Comparison of ENCODE assay signal across 8 cellular contexts in genomic region chr21:25733859-25734653, GRCh38. TPM values are rescaled to one million over a fixed set of nuclear protein-coding genes. Genes with fewer than 3 reads are reported as not detected.
A peak's percentile ranks its signal among the peaks of the same experiment; 100 is the strongest.
DNase-seq lines count a peak whose midpoint lies in the region; ATAC-seq and TF ChIP-seq lines count a peak whose summit lies in the region.

No MANE protein-coding gene starts in this region.

- H3K4me1 ChIP-seq in Panc1 (ENCODE audit: control insufficient read depth, insufficient read depth, low read length) (peaks cover 9% of the 10 kb centered on the region; the same call in 1 of the 2 replicates), body of pancreas (peaks cover 40% of the 10 kb centered on the region), spleen (peaks cover 26 to 80% (median 53%) of the 10 kb centered on the region in 6 donors)

- peak; percentile 5 for ATAC-seq in GM18502 (IDR thresholded peaks at IDR 0.05; ENCODE audit: poor library complexity, unreplicated experiment)
- ATAC-seq in HG03064 (IDR thresholded peaks at IDR 0.05; ENCODE audit: low read depth, unreplicated experiment), result peak; percentile 6
- ATAC-seq in Panc1, result no peak
- no peak for ATAC-seq in body of pancreas

- H3K4me3 ChIP-seq in AG04449 (ENCODE audit: low read depth, low read length) (peak overlapping the region; percentile 97), Panc1 (ENCODE audit: low read depth in 2 of 2, low read length in 2 of 2) (peak overlapping the region; percentile 63 to 89), body of pancreas (peak overlapping the region; percentile 89 to 97), iPS-18c (ENCODE audit: insufficient read depth, low read depth, low read length) (peak overlapping the region; percentile 98), spleen (peak overlapping the region; percentile 79 to 94 (median 89))

- in situ Hi-C loops in Panc1 (cut with HindIII; ENCODE audit: low pct_unique_long_range_greater_than_20kb, low sequenced_read_pairs), result no loop called here

- H3K36me3 ChIP-seq in Panc1 (ENCODE audit: control insufficient read depth, insufficient read depth, low read length), result peaks cover 5% of the 10 kb centered on the region
- peaks cover 0 to 2% of the 10 kb centered on the region in 2 donors for H3K36me3 ChIP-seq in body of pancreas (replicated peaks in 1 of 2; ENCODE audit: insufficient read depth in 1 of 2, low read depth in 2 of 2)
- H3K36me3 ChIP-seq in spleen, result peaks cover 0 to 18% (median 9%) of the 10 kb centered on the region in 6 donors

- TF ChIP-seq POLR2A in body of pancreas (IDR thresholded peaks at IDR 0.05) (no peak), spleen (IDR thresholded peaks at IDR 0.05) (no peak)

- H3K27ac ChIP-seq in Panc1 (ENCODE audit: low read length) (peak overlapping the region; percentile 98), body of pancreas (peak overlapping the region; percentile 95 to 99 (median 98)), spleen (peak overlapping the region; percentile 86 to 99 (median 99))

- DNase-seq in AG04449 (ENCODE audit: low read depth, low spot score) (no peak), Panc1 (ENCODE audit: low read depth, low spot score) (peak; percentile 7), body of pancreas (peak in 1 of 4 donors; percentile 16), spleen (peak; percentile 94), germinal center (ENCODE audit: low spot score) (no peak)

- TF ChIP-seq CTCF in AG04449 (IDR thresholded peaks at IDR 0.05; ENCODE audit: insufficient read depth, low read length, missing control alignments), result no peak
- TF ChIP-seq CTCF in Panc1 (IDR thresholded peaks at IDR 0.05), result no peak
- TF ChIP-seq CTCF in body of pancreas (IDR thresholded peaks at IDR 0.05), result no peak
- TF ChIP-seq CTCF in spleen (IDR thresholded peaks at IDR 0.05 in 8 of 11, conservative IDR thresholded peaks at IDR 0.05 in 3 of 11), result peak in 1 of 11 experiments; percentile 8

- POLR2A ChIA-PET in AG04449 (lab: Yijun Ruan, JAX), result interaction anchor here (0.9 kb wide), 1 partner anchor 34 kb away, joined by 4 read pairs; no protein-coding TSS in a partner anchor
- POLR2A ChIA-PET in Panc1 (lab: Charles Lee), result no interaction called here

- WGBS in body of pancreas, 2 donors, result 1 to 2% methylated on average over 30 of the region's 30 CpGs
- WGBS in spleen, 5 donors, result 5 to 10% (median 6%) methylated on average over 21 to 30 of the region's 30 CpGs

- intact Hi-C loops in Panc1 (cut with micrococcal nuclease; ENCODE audit: unreplicated experiment) (no loop called here), body of pancreas (cut with DNase I) (no loop called here), spleen (cut with DNase I; ENCODE audit: low total_unique reads) (no loop called here)

- BruUV-seq in Panc1 (replicated peaks; lab: Mats Ljungman, UMichigan), result no TSS peak

- no peaks in the 10 kb centered on the region for H3K27me3 ChIP-seq in Panc1 (ENCODE audit: control insufficient read depth, insufficient read depth, low read length)
- no peaks in the 10 kb centered on the region for H3K27me3 ChIP-seq in body of pancreas
- H3K27me3 ChIP-seq in spleen (replicated peaks in 1 of 7), result no peaks in the 10 kb centered on the region

- no peaks in the 10 kb centered on the region for H3K9me3 ChIP-seq in Panc1 (ENCODE audit: control insufficient read depth, insufficient read depth, low read depth, low read length)
- H3K9me3 ChIP-seq in body of pancreas, result no peaks in the 10 kb centered on the region
- no peaks in the 10 kb centered on the region for H3K9me3 ChIP-seq in iPS-18c (ENCODE audit: control insufficient read depth, insufficient read depth, low read length)
- H3K9me3 ChIP-seq in spleen, result no peaks in the 10 kb centered on the region

- CTCF ChIA-PET in AG04449 (lab: Yijun Ruan, JAX) (interaction anchor here (1.0 to 2.3 kb wide), 4 partner anchors 13 to 127 kb away, joined by 3 to 18 read pairs (median 4); no protein-coding TSS in a partner anchor), Panc1 (lab: Charles Lee) (no interaction called here)

RNA-seq across cellular contexts. Expression of gene ATP5PF, which starts 0.6 kb away (rescaled TPM):
- 103 TPM for total RNA-seq in Panc1 (2021; ENCODE audit: unreplicated experiment)
- 97.5 TPM for polyA plus RNA-seq in Panc1 (2012; ENCODE audit: insufficient read length)
- 10 to 100 TPM; 20.4 to 37.6 TPM for total RNA-seq in body of pancreas
- 10 to 100 TPM; 53.1 to 89.2 (median 61.4) TPM for total RNA-seq in spleen
- 100 to 1,000 TPM; 160 to 252 (median 252) TPM for polyA plus RNA-seq in spleen

RNA-seq across cellular contexts. Expression of gene GABPA, which starts 0.7 kb away (rescaled TPM):
- total RNA-seq in Panc1 (2021; ENCODE audit: unreplicated experiment) (17.6 TPM), body of pancreas (10 to 100 TPM in 1 of 2 donors, 1 to 10 TPM in 1; 8.9 to 11.2 TPM), spleen (10 to 100 TPM; 31.7 to 42.0 (median 33.2) TPM)
- 7.1 TPM for polyA plus RNA-seq in Panc1 (2012; ENCODE audit: insufficient read length)
- 10 to 100 TPM; 11.7 to 15.6 (median 14.5) TPM for polyA plus RNA-seq in spleen

Comparison
In these comparisons a context has a peak if more than half of its experiments do, and no peak if none do; other contexts are left out.
1. DNase-seq: peak in Panc1 (single experiment) and spleen (single experiment); none in AG04449 (single experiment) and germinal center (single experiment).
2. ATAC-seq: peak in GM18502 (single experiment) and HG03064 (single experiment); none in Panc1 (single experiment) and body of pancreas (single experiment).
3. Peak in every context shown above with its lines, with median percentiles within 50 percentile points of each other: H3K4me3 ChIP-seq and H3K27ac ChIP-seq.